In genomic region chr1:24946861-24947658, GRCh38 we compare ENCODE assay signal across 12 cellular contexts. TPM values are rescaled to one million over a fixed set of nuclear protein-coding genes. Genes with fewer than 3 reads are reported as not detected.
DNase-seq lines count a peak whose midpoint lies in the region; ATAC-seq, FAIRE-seq and TF ChIP-seq lines count a peak whose summit lies in the region.
"Had no signal": no experiment of that assay in that cellular context is flagged by ENCODE, and none has a peak within 500 bp of the region (broad histone marks: within the 10 kb centered on the region; RNA-seq: fewer than 3 reads in every experiment).

No MANE protein-coding gene starts in this region.

- H3K36me3 ChIP-seq in bronchial epithelial cell (ENCODE audit: control insufficient read depth, insufficient read depth, low read length) (no peaks in the 10 kb centered on the region), adrenal gland (replicated peaks in 1 of 2) (no peaks in the 10 kb centered on the region)
- H3K36me3 ChIP-seq: SJSA1 had no signal

- WGBS in adrenal gland, 4 donors = 72 to 94% (median 87%) methylated on average over 10 to 13 of the region's 13 CpGs

- intact Hi-C loops in adrenal gland (cut with DNase I) = no loop called here

- TF ChIP-seq POLR2A in GM10847 (IDR thresholded peaks at IDR 0.05; ENCODE audit: extremely low read depth, insufficient read length) = peak; percentile 20
- no peak for TF ChIP-seq POLR2A in adrenal gland (IDR thresholded peaks at IDR 0.05)
- no peak for TF ChIP-seq POLR2A in H54 (IDR thresholded peaks at IDR 0.05; ENCODE audit: low read depth, low read length)

- H3K4me1 ChIP-seq in adrenal gland (replicated peaks in 1 of 2) = no peaks in the 10 kb centered on the region

- H3K9me3 ChIP-seq in adrenal gland (replicated peaks in 1 of 3) = no peaks in the 10 kb centered on the region
- H3K9me3 ChIP-seq: SJSA1 had no signal

- H3K27me3 ChIP-seq in bronchial epithelial cell (ENCODE audit: control insufficient read depth, insufficient read depth, low read length) = no peaks in the 10 kb centered on the region
- H3K27me3 ChIP-seq in adrenal gland = no peaks in the 10 kb centered on the region
- H3K27me3 ChIP-seq: SJSA1 had no signal

- H3K27ac ChIP-seq in adrenal gland = no peak overlapping the region
- H3K27ac ChIP-seq: SJSA1 had no signal

- H3K4me3 ChIP-seq in bronchial epithelial cell (ENCODE audit: low read depth, low read length) (no peak overlapping the region), adrenal gland (no peak overlapping the region)
- H3K4me3 ChIP-seq: SJSA1 had no signal

- TF ChIP-seq CTCF in bronchial epithelial cell (IDR thresholded peaks at IDR 0.05; ENCODE audit: insufficient read depth, low read length, severe bottlenecking) (no peak), adrenal gland (IDR thresholded peaks at IDR 0.05) (no peak)

- ATAC-seq in GM19397 (IDR thresholded peaks at IDR 0.05; ENCODE audit: unreplicated experiment) = peak; percentile 71
- ATAC-seq in HG03135 (IDR thresholded peaks at IDR 0.05; ENCODE audit: unreplicated experiment) = peak; percentile 77
- ATAC-seq: HCT116 had no signal

- DNase-seq in bronchial epithelial cell (ENCODE audit: low read depth) (no peak), adrenal gland (no peak), A172 (ENCODE audit: low spot score) (no peak), H54 (ENCODE audit: insufficient read length, low spot score) (no peak)
- DNase-seq in stimulated activated CD4-positive, alpha-beta T cell treated with anti-CD3 and anti-CD28 coated beads, Interleukin-12 subunit alpha, Interleukin-12 subunit beta, amount 100 ng/mL, for 4 hours = no peak

- FAIRE-seq in bronchial epithelial cell (lab: Jason Lieb, UNC) (peak; percentile 18), H54 (lab: Jason Lieb, UNC) (no peak)

RNA-seq across cellular contexts. Expression of gene RUNX3, which starts 17.0 kb away (rescaled TPM):
- total RNA-seq in bronchial epithelial cell (0.13 and 0.26 TPM in 2 replicates), adrenal gland (1 to 10 TPM in 7 of 8 donors, under 1 TPM in 1; 0.79 to 7.5 (median 3.4) TPM)
- 1 to 10 TPM in 1 of 3 donors, under 1 TPM in 2; 0.73 to 1.0 (median 0.94) TPM for polyA plus RNA-seq in adrenal gland
- not detected in 2 replicates for total RNA-seq in A172 (2014; rRNA removed; shearing (Covaris generic))
- total RNA-seq: dermis microvascular lymphatic vessel endothelial cell had no signal
- polyA plus RNA-seq: neural cell had no signal
